Comparison of ENCODE assay signal across 23 cellular contexts in genomic region chr18:31965331-31965970, GRCh38.
"Had no signal": no experiment of that assay in that cellular context is flagged by ENCODE, and none has a peak within 500 bp of the region (broad histone marks: within the 10 kb centered on the region; RNA-seq: fewer than 3 reads in every experiment).

No MANE protein-coding gene starts in this region.

- H3K27ac Mint-ChIP-seq: natural killer cell treated with Interleukin-12 subunit alpha and Interleukin-12 subunit beta and Interleukin-15 and Interleukin-18, amount 100 ng/mL, for 72 hours; stimulated activated memory B cell treated with anti-CD40 and anti-IgM and Interleukin-4, amounts not matched to agents 10 μg/mL and 1 μg/mL and 100 μg/mL, for 72 hours had no signal

- H3K27me3 Mint-ChIP-seq: stimulated activated memory B cell treated with anti-CD40 and anti-IgM and Interleukin-4, amounts not matched to agents 10 μg/mL and 1 μg/mL and 100 μg/mL, for 72 hours had no signal

- H3K36me3 Mint-ChIP-seq: natural killer cell treated with Interleukin-12 subunit alpha and Interleukin-12 subunit beta and Interleukin-15 and Interleukin-18, amount 100 ng/mL, for 72 hours; stimulated activated memory B cell treated with anti-CD40 and anti-IgM and Interleukin-4, amounts not matched to agents 10 μg/mL and 1 μg/mL and 100 μg/mL, for 72 hours had no signal

- H3K9me3 ChIP-seq: lower lobe of right lung, neutrophil, sigmoid colon, spleen, thoracic aorta, upper lobe of right lung had no signal

- H3K4me1 ChIP-seq: lower lobe of right lung, sigmoid colon, spleen, upper lobe of right lung had no signal

- H3K4me3 ChIP-seq: lower lobe of right lung, sigmoid colon, spleen, thoracic aorta, upper lobe of right lung had no signal

- H3K27me3 ChIP-seq: brain microvascular endothelial cell, neutrophil, sigmoid colon, spleen, upper lobe of right lung had no signal

- H3K27ac ChIP-seq: brain microvascular endothelial cell, lower lobe of right lung, neutrophil, sigmoid colon, spleen, thoracic aorta, upper lobe of right lung had no signal

- DNase-seq: activated CD4-positive, alpha-beta T cell treated with anti-CD3 and anti-CD28 coated beads for 1 hour; activated CD8-positive, alpha-beta memory T cell treated with anti-CD3 and anti-CD28 coated beads for 24 hours; activated CD8-positive, alpha-beta memory T cell treated with anti-CD3 and anti-CD28 coated beads, Interleukin-2, amount 50 U/mL, for 48 hours; activated effector memory CD4-positive, alpha-beta T cell treated with anti-CD3 and anti-CD28 coated beads, Interleukin-2, amount 50 U/mL, for 16 hours; activated naive CD4-positive, alpha-beta T cell treated with anti-CD3 and anti-CD28 coated beads, Interleukin-2, amount 50 U/mL, for 16 hours; activated T-cell treated with anti-CD3 and anti-CD28 coated beads, Interleukin-2, amount 50 U/mL, for 48 hours; aorta; brain microvascular endothelial cell; cerebellar nuclear complex; cortex of kidney; erythroblast; lower lobe of right lung; sigmoid colon; spleen; stimulated activated CD4-positive, alpha-beta T cell treated with anti-CD3 and anti-CD28 coated beads, Interleukin-4, amount 100 ng/mL, for 4 hours; upper lobe of right lung had no signal

- H3K4me3 Mint-ChIP-seq: natural killer cell treated with Interleukin-12 subunit alpha and Interleukin-12 subunit beta and Interleukin-15 and Interleukin-18, amount 100 ng/mL, for 72 hours; stimulated activated memory B cell treated with anti-CD40 and anti-IgM and Interleukin-4, amounts not matched to agents 10 μg/mL and 1 μg/mL and 100 μg/mL, for 72 hours had no signal

- H3K36me3 ChIP-seq: brain microvascular endothelial cell, lower lobe of right lung, neutrophil, sigmoid colon, spleen, thoracic aorta, upper lobe of right lung had no signal

- FAIRE-seq: endometrium, frontal cortex, keratinocyte had no signal

- H3K9me3 Mint-ChIP-seq: natural killer cell treated with Interleukin-12 subunit alpha and Interleukin-12 subunit beta and Interleukin-15 and Interleukin-18, amount 100 ng/mL, for 72 hours; stimulated activated memory B cell treated with anti-CD40 and anti-IgM and Interleukin-4, amounts not matched to agents 10 μg/mL and 1 μg/mL and 100 μg/mL, for 72 hours had no signal
